ENCODE assay signal across 17 cellular contexts in the genomic region with DNA sequence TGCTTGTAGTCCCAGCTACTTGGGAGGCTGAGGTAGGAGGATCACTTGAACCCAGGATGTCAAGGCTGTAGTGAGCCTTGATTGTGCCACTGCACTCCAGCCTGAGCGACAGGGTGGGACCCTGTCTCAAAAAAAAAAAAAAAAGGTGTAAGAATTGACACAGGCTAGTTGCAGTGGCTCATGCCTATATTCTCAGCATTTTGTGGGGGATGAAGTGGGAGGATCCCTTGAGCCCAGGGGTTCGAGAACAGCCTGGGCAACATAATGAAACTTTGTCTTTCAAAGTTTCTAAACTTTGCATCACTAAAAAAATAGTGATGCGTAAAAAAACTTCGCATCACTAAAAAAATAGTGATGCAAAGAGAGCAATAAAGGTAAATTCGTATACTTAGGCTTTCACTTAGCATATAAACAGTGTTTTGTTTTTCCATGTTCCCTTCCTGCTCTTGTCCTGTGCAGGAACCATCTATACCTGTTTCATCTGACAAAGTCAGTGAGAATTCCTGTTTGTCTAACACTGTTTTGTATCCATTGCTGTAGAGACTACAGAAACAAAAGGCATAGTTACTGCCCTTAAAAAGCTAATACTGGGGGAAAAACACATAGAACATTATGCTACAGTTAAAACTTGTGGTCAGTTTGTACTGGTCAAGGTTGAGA. TPM values are rescaled to one million over a fixed set of nuclear protein-coding genes. Genes with fewer than 3 reads are reported as not detected.
A peak's percentile ranks its signal among the peaks of the same experiment; 100 is the strongest.
DNase-seq lines count a peak whose midpoint lies in the region; ATAC-seq and TF ChIP-seq lines count a peak whose summit lies in the region.
"Had no signal": no experiment of that assay in that cellular context is flagged by ENCODE, and none has a peak within 500 bp of the region (broad histone marks: within the 10 kb centered on the region; RNA-seq: fewer than 3 reads in every experiment).

No MANE protein-coding gene starts in this region.

- no peak overlapping the region for H3K27ac ChIP-seq in CD4-positive, alpha-beta memory T cell (ENCODE audit: low read depth, low read length)
- H3K27ac ChIP-seq in IMR-90 (ENCODE audit: insufficient read depth, low read length) (no peak overlapping the region), mammary epithelial cell (ENCODE audit: insufficient read depth, low read depth, low read length) (peak overlapping the region; percentile 4)
- H3K27ac ChIP-seq: testis had no signal

- no peak for TF ChIP-seq CTCF in IMR-90 (conservative IDR thresholded peaks at IDR 0.05; ENCODE audit: low read depth, low read length)
- TF ChIP-seq CTCF in mammary epithelial cell (conservative IDR thresholded peaks at IDR 0.05 in 1 of 2, IDR thresholded peaks at IDR 0.05 in 1 of 2; ENCODE audit: extremely low read depth in 1 of 2, insufficient read depth in 1 of 2, low read depth in 1 of 2, low read length in 2 of 2): no peak

- no peak for DNase-seq in CD4-positive, alpha-beta memory T cell
- no peak for DNase-seq in IMR-90
- no peak for DNase-seq in mammary epithelial cell
- no peak for DNase-seq in naive B cell
- DNase-seq in stimulated activated CD4-positive, alpha-beta T cell treated with anti-CD3 and anti-CD28 coated beads, Interleukin-15, amount 100 ng/mL, for 24 hours: no peak
- DNase-seq in GM19240 (ENCODE audit: insufficient read length, low spot score): no peak
- no peak for DNase-seq in NOMO-1 (lab: John Stamatoyannopoulos, UW; ENCODE audit: unreplicated experiment in 2 of 2)
- DNase-seq: activated gamma-delta T cell, AML-193, cortex of kidney, DMS 273 treated with DMSO at 0.1 percent for 48 hours, left ventricle myocardium superior, NCI-H1417 treated with DMSO at 0.1 percent for 48 hours, SIG-M5 had no signal

- in situ Hi-C loops in IMR-90 (cut with MboI; ENCODE audit: low sequenced_read_pairs): no loop called here
- in situ Hi-C loops in mammary epithelial cell (cut with MboI; ENCODE audit: low sequenced_read_pairs in 2 of 2): no loop called here

- H3K4me3 Mint-ChIP-seq in CD4-positive, alpha-beta memory T cell: peak overlapping the region in 1 of 8 donors; percentile 44
- peak overlapping the region in 1 of 8 donors; percentile 46 for H3K4me3 Mint-ChIP-seq in naive B cell
- H3K4me3 Mint-ChIP-seq: nephron had no signal

- H3K4me1 ChIP-seq in CD4-positive, alpha-beta memory T cell (ENCODE audit: insufficient read depth, low read length): peaks cover 28% of the 10 kb centered on the region
- H3K4me1 ChIP-seq in IMR-90 (ENCODE audit: control insufficient read depth, insufficient read depth, low read length) (peaks cover 8% of the 10 kb centered on the region), mammary epithelial cell (ENCODE audit: insufficient read depth, low read length) (peaks cover 16% of the 10 kb centered on the region)

- no peak overlapping the region for H2AK9ac ChIP-seq in IMR-90 (replicated peaks; ENCODE audit: low read depth, low read length, poor library complexity)

- H2BK120ac ChIP-seq in IMR-90 (ENCODE audit: low read depth, low read length): no peak overlapping the region

- H2AK5ac ChIP-seq in IMR-90 (ENCODE audit: low read depth, low read length): peak overlapping the region; percentile 19; the same call in 1 of the 2 replicates

- no peak overlapping the region for H3K56ac ChIP-seq in IMR-90 (ENCODE audit: extremely low read depth, insufficient read depth, low read length)

- no peaks in the 10 kb centered on the region for H3K27me3 Mint-ChIP-seq in CD4-positive, alpha-beta memory T cell
- H3K27me3 Mint-ChIP-seq in naive B cell: no peaks in the 10 kb centered on the region

- H3K27ac Mint-ChIP-seq in CD4-positive, alpha-beta memory T cell: peak overlapping the region; percentile 2 to 79 (median 63)
- peak overlapping the region in 5 of 6 donors; percentile 16 to 87 (median 44) for H3K27ac Mint-ChIP-seq in naive B cell

- no peak overlapping the region for H3K4ac ChIP-seq in IMR-90 (ENCODE audit: low read depth, low read length)

- H3K27me3 ChIP-seq in CD4-positive, alpha-beta memory T cell (ENCODE audit: insufficient read depth, low read length): no peaks in the 10 kb centered on the region
- H3K27me3 ChIP-seq in IMR-90 (ENCODE audit: control insufficient read depth, insufficient read depth, low read length): no peaks in the 10 kb centered on the region
- H3K27me3 ChIP-seq in mammary epithelial cell (ENCODE audit: insufficient read depth, low read length): no peaks in the 10 kb centered on the region
- H3K27me3 ChIP-seq: testis had no signal

- peaks cover 79% of the 10 kb centered on the region for H3K79me2 ChIP-seq in mammary epithelial cell (ENCODE audit: insufficient read depth, low read length)

- ATAC-seq in IMR-90 (ENCODE audit: low read depth): no peak; the same call in 1 of the 2 replicates
- no peak for ATAC-seq in naive B cell (ENCODE audit: low read depth in 2 of 2)
- ATAC-seq in HG03378 (IDR thresholded peaks at IDR 0.05; ENCODE audit: unreplicated experiment): no peak
- ATAC-seq: left ventricle myocardium superior had no signal

- peaks cover 5 to 29% of the 10 kb centered on the region in 2 donors for H3K36me3 Mint-ChIP-seq in CD4-positive, alpha-beta memory T cell
- H3K36me3 Mint-ChIP-seq in naive B cell: peaks cover 0 to 4% of the 10 kb centered on the region in 2 donors

- H2AFZ ChIP-seq in IMR-90 (replicated peaks; ENCODE audit: low read length, poor library complexity): no peak overlapping the region
- H2AFZ ChIP-seq in mammary epithelial cell (ENCODE audit: low read depth, low read length): no peak overlapping the region

- H2BK20ac ChIP-seq in IMR-90 (ENCODE audit: low read depth, low read length): no peak overlapping the region

- H3K9me3 Mint-ChIP-seq in CD4-positive, alpha-beta memory T cell: no peaks in the 10 kb centered on the region
- no peaks in the 10 kb centered on the region for H3K9me3 Mint-ChIP-seq in naive B cell
- H3K9me3 Mint-ChIP-seq: nephron had no signal

- H4K20me1 ChIP-seq in IMR-90 (ENCODE audit: insufficient read depth, low read length) (peaks cover 22% of the 10 kb centered on the region), mammary epithelial cell (ENCODE audit: insufficient read depth, low read length) (no peaks in the 10 kb centered on the region)

- no peak overlapping the region for H4K91ac ChIP-seq in IMR-90 (ENCODE audit: insufficient read depth, low read depth, low read length)

- H3K9ac ChIP-seq in IMR-90 (ENCODE audit: low read depth, low read length) (no peak overlapping the region), mammary epithelial cell (ENCODE audit: insufficient read depth, low read length) (no peak overlapping the region)

- peak overlapping the region; percentile 43; the same call in 1 of the 2 replicates for H3K14ac ChIP-seq in IMR-90 (replicated peaks; ENCODE audit: low read depth, low read length)

- peaks cover 5% of the 10 kb centered on the region for H3K36me3 ChIP-seq in CD4-positive, alpha-beta memory T cell (ENCODE audit: insufficient read depth, low read length)
- H3K36me3 ChIP-seq in IMR-90 (ENCODE audit: control insufficient read depth, insufficient read depth, low read length) (0 out of 2 replicates have a peak, but pooled peaks cover 1% of the 10 kb centered on the region), mammary epithelial cell (ENCODE audit: insufficient read depth, low read length) (peaks cover 4% of the 10 kb centered on the region)

- H3K18ac ChIP-seq in IMR-90 (ENCODE audit: low read depth, low read length): no peak overlapping the region

- no peak overlapping the region for H2BK5ac ChIP-seq in IMR-90 (ENCODE audit: low read depth, low read length, poor library complexity, severe bottlenecking)

- dilution Hi-C loops in IMR-90 (cut with HindIII; ENCODE audit: low sequenced_read_pairs, unreplicated experiment) (no loop called here), mammary epithelial cell (cut with HindIII; ENCODE audit: low sequenced_read_pairs) (no loop called here)

- H3K4me1 Mint-ChIP-seq in CD4-positive, alpha-beta memory T cell: peaks cover 30 to 60% (median 37%) of the 10 kb centered on the region in 4 donors
- peaks cover 20 to 27% (median 22%) of the 10 kb centered on the region in 3 donors for H3K4me1 Mint-ChIP-seq in naive B cell

- POLR2A ChIA-PET in CD4-positive, alpha-beta memory T cell (lab: Charles Lee; ENCODE audit: partially characterized antibody): interaction anchor here (1.1 kb wide), 1 partner anchor 32 kb away, joined by 4 read pairs; the partner anchor contains the start of gene CTCF
- POLR2A ChIA-PET in IMR-90 (lab: Charles Lee; ENCODE audit: unreplicated experiment): no interaction called here

- H3K4me3 ChIP-seq in CD4-positive, alpha-beta memory T cell (ENCODE audit: low read length in 2 of 2): no peak overlapping the region
- H3K4me3 ChIP-seq in IMR-90 (ENCODE audit: insufficient read depth, low read depth, low read length) (no peak overlapping the region), mammary epithelial cell (replicated peaks in 1 of 3; ENCODE audit: insufficient read depth in 1 of 3, low read depth in 2 of 3, low read length in 3 of 3) (no peak overlapping the region)
- H3K4me3 ChIP-seq: testis had no signal

- no peak overlapping the region for H4K5ac ChIP-seq in IMR-90 (ENCODE audit: low read depth, low read length)

- CTCF ChIA-PET in CD4-positive, alpha-beta memory T cell (lab: Charles Lee; ENCODE audit: partially characterized antibody): interaction anchor here (1.1 to 4.7 kb wide), 4 partner anchors 11 to 73 kb away, joined by 3 to 23 read pairs (median 8); partner anchors contain the start of gene CARMIL2
- CTCF ChIA-PET in IMR-90 (lab: Yijun Ruan, JAX) (interaction anchor here (0.6 kb wide), 1 partner anchor 11 kb away, joined by 3 read pairs; no protein-coding TSS in a partner anchor), mammary epithelial cell (lab: Charles Lee; ENCODE audit: low non-redundant PET) (no interaction called here)

- no peak for TF ChIP-seq POLR2A in IMR-90 (IDR thresholded peaks at IDR 0.05; ENCODE audit: low read depth, low read length)

- BruUV-seq in IMR-90 (replicated peaks; lab: Mats Ljungman, UMichigan) (no TSS peak), mammary epithelial cell (replicated peaks; lab: Mats Ljungman, UMichigan) (no TSS peak)

- peaks cover 31 to 68% of the 10 kb centered on the region in 2 experiments for H3K79me1 ChIP-seq in IMR-90 (ENCODE audit: low read depth in 1 of 2, low read length in 2 of 2)

- H3K9me3 ChIP-seq in CD4-positive, alpha-beta memory T cell (ENCODE audit: control insufficient read depth in 1 of 2, low read length in 2 of 2): no peaks in the 10 kb centered on the region
- H3K9me3 ChIP-seq in IMR-90 (ENCODE audit: control insufficient read depth, insufficient read depth, low read length) (no peaks in the 10 kb centered on the region), mammary epithelial cell (replicated peaks; ENCODE audit: insufficient read depth, low read length) (no peaks in the 10 kb centered on the region)
- H3K9me3 ChIP-seq: testis had no signal

- intact Hi-C loops in CD4-positive, alpha-beta memory T cell (cut with micrococcal nuclease): no loop called here
- intact Hi-C loops in IMR-90 (cut with micrococcal nuclease) (no loop called here), mammary epithelial cell (cut with micrococcal nuclease) (no loop called here)

- no peak for TF ChIP-seq RAD21 in IMR-90 (IDR thresholded peaks at IDR 0.05; ENCODE audit: low read length)

- no peak overlapping the region for H2BK15ac ChIP-seq in IMR-90 (ENCODE audit: low read depth, low read length)

- H3K9me1 ChIP-seq in IMR-90 (ENCODE audit: insufficient read depth, low read length): peaks cover 17% of the 10 kb centered on the region

- H3K23ac ChIP-seq in IMR-90 (ENCODE audit: low read depth, low read length): 0 out of 2 replicates have a peak overlapping the region, but pooled peaks have one; percentile 49

- WGBS in IMR-90 (ENCODE audit: extremely low coverage in 2 of 2, insufficient read length in 1 of 2), 2 experiments: 80% methylated on average over 2 of the region's 5 CpGs; no CpG with 5 or more reads in 1 of the 2 experiments
- 92% methylated on average over 5 of the region's 5 CpGs for WGBS in mammary epithelial cell (ENCODE audit: low coverage, missing lambda C conversion rate)

- H3K4me2 ChIP-seq in IMR-90 (ENCODE audit: low read depth, low read length): no peak overlapping the region
- peak overlapping the region; percentile 11 for H3K4me2 ChIP-seq in mammary epithelial cell (ENCODE audit: insufficient read depth, low read depth, low read length)

- no peak overlapping the region for H4K8ac ChIP-seq in IMR-90 (ENCODE audit: low read depth in 2 of 2, low read length in 2 of 2)

RNA-seq across cellular contexts. Expression of gene CTCF, which starts 32.1 kb away (rescaled TPM):
- total RNA-seq in CD4-positive, alpha-beta memory T cell: 10 to 100 TPM; 69.8 to 72.5 TPM
- polyA plus RNA-seq in CD4-positive, alpha-beta memory T cell: 10 to 100 TPM; 26.5 to 85.7 TPM
- total RNA-seq in IMR-90 (2012; rRNA removed) (22.8 and 26.4 TPM in 2 replicates), mammary epithelial cell (10 to 100 TPM; 21.7 to 31.2 TPM)
- polyA plus RNA-seq in IMR-90 (2012; rRNA removed) (16.1 and 16.7 TPM in 2 replicates), mammary epithelial cell (21.6 TPM), naive B cell (ENCODE audit: low read depth in 6 of 6) (10 to 100 TPM; 40.2 to 93.3 (median 67.8) TPM)
- polyA plus RNA-seq in IMR-90 (2012; cell fraction: cytosol; rRNA removed): 5.6 and 8.3 TPM in 2 replicates
- 5.5 and 15.8 TPM in 2 replicates for polyA plus RNA-seq in IMR-90 (2012; cell fraction: nucleus; rRNA removed; ENCODE audit: low replicate concordance)
- polyA minus RNA-seq in mammary epithelial cell: 44.1 TPM

RNA-seq across cellular contexts. Expression of gene CARMIL2, which starts 50.6 kb away (rescaled TPM):
- total RNA-seq in CD4-positive, alpha-beta memory T cell: 100 to 1,000 TPM; 194 to 195 TPM
- polyA plus RNA-seq in CD4-positive, alpha-beta memory T cell: 10 to 100 TPM in 1 of 2 donors, 1 to 10 TPM in 1; 7.5 to 36.3 TPM
- total RNA-seq in IMR-90 (2012; rRNA removed) (0.18 and 0.28 TPM in 2 replicates), mammary epithelial cell (1 to 10 TPM in 1 of 2 donors, not detected in 1; 2.9 TPM)
- polyA plus RNA-seq in IMR-90 (2012; rRNA removed) (0.77 and 0.97 TPM in 2 replicates), mammary epithelial cell (0.05 TPM), naive B cell (ENCODE audit: low read depth in 6 of 6) (10 to 100 TPM in 4 of 6 donors, 1 to 10 TPM in 2; 9.4 to 23.2 (median 14.1) TPM)
- polyA plus RNA-seq in IMR-90 (2012; cell fraction: cytosol; rRNA removed): 0.65 and 0.75 TPM in 2 replicates
- polyA plus RNA-seq in IMR-90 (2012; cell fraction: nucleus; rRNA removed; ENCODE audit: low replicate concordance): 2.3 and 3.8 TPM in 2 replicates
- not detected for polyA minus RNA-seq in mammary epithelial cell
